Comparison of ENCODE assay signal across 29 cellular contexts in genomic region chr18:11055721-11056120, GRCh38.
"Had no signal": no experiment of that assay in that cellular context is flagged by ENCODE, and none has a peak within 500 bp of the region (broad histone marks: within the 10 kb centered on the region; RNA-seq: fewer than 3 reads in every experiment).

No MANE protein-coding gene starts in this region.

- H3K36me3 Mint-ChIP-seq: memory B cell; naive B cell; natural killer cell treated with Interleukin-12 subunit alpha and Interleukin-12 subunit beta and Interleukin-15 and Interleukin-18, amount 100 ng/mL, for 72 hours; neural progenitor cell had no signal

- H3K4me2 ChIP-seq: neural progenitor cell, smooth muscle cell had no signal

- H3K36me3 ChIP-seq: neural progenitor cell, prostate gland, right atrium auricular region, stomach, tibial artery, upper lobe of left lung, vagina had no signal

- H3K27me3 Mint-ChIP-seq: effector memory CD8-positive, alpha-beta T cell; memory B cell; natural killer cell treated with Interleukin-12 subunit alpha and Interleukin-12 subunit beta and Interleukin-15 and Interleukin-18, amount 100 ng/mL, for 72 hours had no signal

- H3K4me1 Mint-ChIP-seq: memory B cell, naive B cell, neural progenitor cell had no signal

- H3K9ac ChIP-seq: neural progenitor cell had no signal

- H3K9me3 ChIP-seq: mucosa of descending colon, prostate gland, right atrium auricular region, stomach, tibial artery, upper lobe of left lung, vagina had no signal

- H3K4me3 Mint-ChIP-seq: effector memory CD8-positive, alpha-beta T cell; memory B cell; mesothelial cell of epicardium; naive B cell; natural killer cell treated with Interleukin-12 subunit alpha and Interleukin-12 subunit beta and Interleukin-15 and Interleukin-18, amount 100 ng/mL, for 72 hours; neural progenitor cell had no signal

- H3K27ac ChIP-seq: neural progenitor cell, prostate gland, right atrium auricular region, stomach, tibial artery, upper lobe of left lung, vagina had no signal

- DNase-seq: cortex of kidney; effector memory CD8-positive, alpha-beta T cell; erythroblast; hypothalamus; kidney; mucosa of descending colon; naive B cell; nucleus accumbens; stimulated activated CD4-positive, alpha-beta T cell treated with anti-CD3 and anti-CD28 coated beads, Interleukin-12 subunit alpha, Interleukin-12 subunit beta, amount 100 ng/mL, for 4 hours; stimulated activated CD4-positive, alpha-beta T cell treated with anti-CD3 and anti-CD28 coated beads, Interleukin-1b, Interleukin-23, amount 100 ng/mL, for 48 hours; stimulated activated CD4-positive, alpha-beta T cell treated with anti-CD3 and anti-CD28 coated beads, Interleukin-4, amount 100 ng/mL, for 1 hour; stimulated activated CD8-positive, alpha-beta memory T cell treated with anti-CD3 and anti-CD28 coated beads, Interleukin-4, amount 100 ng/mL, for 48 hours; stimulated activated naive CD4-positive, alpha-beta T cell treated with Interleukin-2 at 50 U/mL for 16 hours; stomach; tibial artery had no signal

- ATAC-seq: effector memory CD8-positive, alpha-beta T cell; left lobe of liver; mucosa of descending colon; sciatic nerve had no signal

- H3K4me1 ChIP-seq: neural progenitor cell, prostate gland, right atrium auricular region, stomach, tibial artery, upper lobe of left lung, vagina had no signal

- H3K27ac Mint-ChIP-seq: effector memory CD8-positive, alpha-beta T cell; memory B cell; mesothelial cell of epicardium; naive B cell; natural killer cell treated with Interleukin-12 subunit alpha and Interleukin-12 subunit beta and Interleukin-15 and Interleukin-18, amount 100 ng/mL, for 72 hours had no signal

- H3K4me3 ChIP-seq: lung, mucosa of descending colon, neural progenitor cell, prostate gland, right atrium auricular region, smooth muscle cell, stomach, tibial artery, upper lobe of left lung, vagina had no signal

- H3K9me3 Mint-ChIP-seq: memory B cell had no signal

- H3K27me3 ChIP-seq: neural progenitor cell, right atrium auricular region, stomach, tibial artery, upper lobe of left lung, vagina had no signal

- H2AFZ ChIP-seq: neural progenitor cell had no signal

- FAIRE-seq: endometrium, frontal cortex, kidney had no signal
